Comparison of ENCODE assay signal across 8 cellular contexts in genomic region chr12:62604856-62605255, GRCh38.
A peak's percentile ranks its signal among the peaks of the same experiment; 100 is the strongest.
DNase-seq lines count a peak whose midpoint lies in the region; ATAC-seq, FAIRE-seq and TF ChIP-seq lines count a peak whose summit lies in the region.

No MANE protein-coding gene starts in this region.

- H4K20me1 ChIP-seq in SU-DHL-6 (ENCODE audit: low read depth, low read length), result peaks cover 5% of the 10 kb centered on the region; the same call in 1 of the 2 replicates

- H3K27me3 ChIP-seq in SU-DHL-6 (ENCODE audit: low read length) (no peaks in the 10 kb centered on the region), body of pancreas (no peaks in the 10 kb centered on the region)

- no peaks in the 10 kb centered on the region for H3K36me3 ChIP-seq in SU-DHL-6 (ENCODE audit: low read length)
- H3K36me3 ChIP-seq in body of pancreas (replicated peaks in 1 of 2; ENCODE audit: insufficient read depth in 1 of 2, low read depth in 2 of 2), result no peaks in the 10 kb centered on the region

- H3K9me3 ChIP-seq in SU-DHL-6 (ENCODE audit: insufficient read depth, low read length) (no peaks in the 10 kb centered on the region), body of pancreas (no peaks in the 10 kb centered on the region)

- ATAC-seq in body of pancreas, result no peak
- no peak for ATAC-seq in GM21390 (IDR thresholded peaks at IDR 0.05; ENCODE audit: unreplicated experiment)

- peak overlapping the region; percentile 85 for H3K4me3 ChIP-seq in SU-DHL-6 (ENCODE audit: insufficient read depth, low read length, poor library complexity, severe bottlenecking)
- peak overlapping the region; percentile 55 to 94 (median 83) for H3K4me3 ChIP-seq in skin epidermis
- H3K4me3 ChIP-seq in body of pancreas, result no peak overlapping the region

- peaks cover 19% of the 10 kb centered on the region for H3K4me1 ChIP-seq in body of pancreas

- H3K4me2 ChIP-seq in SU-DHL-6 (ENCODE audit: low read depth, low read length, poor library complexity, severe bottlenecking), result peak overlapping the region; percentile 84

- H3F3A ChIP-seq in SU-DHL-6 (ENCODE audit: insufficient read depth), result peaks cover 37% of the 10 kb centered on the region

- peak; percentile 76 for FAIRE-seq in H54 (lab: Jason Lieb, UNC)

- H2AFZ ChIP-seq in SU-DHL-6 (ENCODE audit: low read depth, low read length, severe bottlenecking), result no peak overlapping the region

- 51 to 68% methylated on average over 4 of the region's 4 CpGs for WGBS in body of pancreas, 2 donors

- no peaks in the 10 kb centered on the region for H3K9me2 ChIP-seq in SU-DHL-6 (replicated peaks; ENCODE audit: insufficient read depth, low read length)

- H3K27ac ChIP-seq in SU-DHL-6 (ENCODE audit: low read depth, low read length), result no peak overlapping the region
- peak overlapping the region in 13 of 21 experiments; percentile 5 to 100 (median 99) for H3K27ac ChIP-seq in skin epidermis
- no peak overlapping the region for H3K27ac ChIP-seq in body of pancreas

- peak overlapping the region; percentile 96; the same call in 1 of the 2 replicates for H3K9ac ChIP-seq in SU-DHL-6 (ENCODE audit: low read length)

- TF ChIP-seq POLR2A in H54 (IDR thresholded peaks at IDR 0.05; ENCODE audit: low read depth, low read length) (no peak), body of pancreas (IDR thresholded peaks at IDR 0.05) (no peak)

- intact Hi-C loops in body of pancreas (cut with DNase I), result no loop called here

- TF ChIP-seq CTCF in SU-DHL-6 (IDR thresholded peaks at IDR 0.05; ENCODE audit: insufficient read depth, low read length, poor library complexity, severe bottlenecking) (no peak), body of pancreas (IDR thresholded peaks at IDR 0.05) (no peak)

- peaks cover 25% of the 10 kb centered on the region; the same call in 1 of the 2 replicates for H3K79me2 ChIP-seq in SU-DHL-6 (ENCODE audit: insufficient read depth, low read length)

- DNase-seq in H54 (ENCODE audit: insufficient read length, low spot score) (no peak), fibroblast of gingiva (ENCODE audit: low read depth) (peak; percentile 9), body of pancreas (no peak), LoVo (ENCODE audit: low spot score) (no peak)
- no peak for DNase-seq in stimulated activated CD4-positive, alpha-beta T cell treated with anti-CD3 and anti-CD28 coated beads, Interleukin-2, amount 100 ng/mL, for 24 hours

Comparison
In these comparisons a context has a peak if more than half of its experiments do, and no peak if none do; other contexts are left out.
1. H3K27ac ChIP-seq: peak in skin epidermis (13 of 21); none in SU-DHL-6 (single experiment) and body of pancreas (0 of 4).
2. H3K4me3 ChIP-seq: peak in SU-DHL-6 (single experiment) and skin epidermis (7 of 7); none in body of pancreas (0 of 2).